In the genomic region with DNA sequence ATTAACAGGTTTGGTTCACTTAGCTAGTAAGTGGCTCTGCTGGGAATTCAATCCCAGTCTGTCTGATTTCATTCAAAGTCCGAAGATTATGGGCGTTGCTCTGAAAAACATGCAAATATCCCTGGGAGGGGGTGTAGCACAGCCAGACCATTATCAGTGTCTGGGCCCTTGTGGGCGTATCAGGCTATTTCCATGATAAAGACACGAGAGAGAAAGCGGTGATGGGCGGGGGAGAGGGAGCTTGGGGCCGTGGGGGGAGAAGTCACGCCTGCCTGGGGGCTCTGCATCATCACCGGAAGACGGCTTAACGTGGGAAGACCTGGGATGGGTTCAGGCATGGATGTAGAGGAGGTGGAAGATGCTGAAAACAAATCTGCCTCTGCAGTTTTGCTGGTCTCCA, we compare ENCODE assay signal across 11 cellular contexts. TPM values are rescaled to one million over a fixed set of nuclear protein-coding genes. Genes with fewer than 3 reads are reported as not detected.
DNase-seq lines count a peak whose midpoint lies in the region; ATAC-seq, FAIRE-seq and TF ChIP-seq lines count a peak whose summit lies in the region.
"Had no signal": no experiment of that assay in that cellular context is flagged by ENCODE, and none has a peak within 500 bp of the region (broad histone marks: within the 10 kb centered on the region; RNA-seq: fewer than 3 reads in every experiment).

No MANE protein-coding gene starts in this region.

- H3K4me1 ChIP-seq in left ventricle myocardium inferior, result peaks cover 98% of the 10 kb centered on the region
- H3K4me1 ChIP-seq in transverse colon, result peaks cover 66 to 91% (median 83%) of the 10 kb centered on the region in 4 donors
- H3K4me1 ChIP-seq in BE2C, result peaks cover 10% of the 10 kb centered on the region

- WGBS in transverse colon (ENCODE audit: low coverage in 1 of 2), 2 donors, result 20 to 66% methylated on average over 6 to 11 of the region's 11 CpGs

- in situ Hi-C loops in transverse colon (cut with MboI; ENCODE audit: low pct_ligation_motif_present in 1 of 4, low pct_unique_long_range_greater_than_20kb in 1 of 4, low sequenced_read_pairs in 3 of 4), result no loop called here

- ATAC-seq in left ventricle myocardium superior, result no peak
- ATAC-seq in GM21786 (IDR thresholded peaks at IDR 0.05; ENCODE audit: unreplicated experiment), result no peak

- H3K36me3 Mint-ChIP-seq in brain, result no peaks in the 10 kb centered on the region
- H3K36me3 Mint-ChIP-seq: naive B cell had no signal

- peaks cover 9% of the 10 kb centered on the region for H3K36me3 ChIP-seq in left ventricle myocardium inferior
- no peaks in the 10 kb centered on the region for H3K36me3 ChIP-seq in transverse colon
- no peaks in the 10 kb centered on the region for H3K36me3 ChIP-seq in BE2C
- H3K36me3 ChIP-seq: cardiac muscle cell had no signal

- peak overlapping the region in 4 of 5 experiments; percentile 64 to 85 (median 74) for H3K27ac Mint-ChIP-seq in brain

- H3K9me3 ChIP-seq in left ventricle myocardium inferior (replicated peaks) (no peaks in the 10 kb centered on the region), transverse colon (no peaks in the 10 kb centered on the region), BE2C (no peaks in the 10 kb centered on the region)

- no peak for DNase-seq in left ventricle myocardium inferior
- DNase-seq in left ventricle myocardium superior, result no peak
- peak; percentile 33 for DNase-seq in left kidney (ENCODE audit: low read depth, low spot score)
- DNase-seq in transverse colon, result no peak
- DNase-seq in BE2C, result no peak
- no peak for DNase-seq in RCC 7860 (ENCODE audit: low spot score)
- DNase-seq: naive B cell, NCI-H2081 treated with DMSO at 0.1 percent for 48 hours had no signal

- H3K4me3 Mint-ChIP-seq in brain, result peak overlapping the region in 3 of 5 experiments; percentile 38 to 54 (median 42)
- H3K4me3 Mint-ChIP-seq: naive B cell had no signal

- no peak overlapping the region for H3K4me3 ChIP-seq in left ventricle myocardium inferior
- no peak overlapping the region for H3K4me3 ChIP-seq in transverse colon
- no peak overlapping the region for H3K4me3 ChIP-seq in BE2C (ENCODE audit: low read depth, low read length)
- H3K4me3 ChIP-seq: cardiac muscle cell had no signal

- no peak for TF ChIP-seq POLR2A in transverse colon (IDR thresholded peaks at IDR 0.05)

- H3K27me3 ChIP-seq in left ventricle myocardium inferior (ENCODE audit: low read depth) (no peaks in the 10 kb centered on the region), transverse colon (no peaks in the 10 kb centered on the region), BE2C (no peaks in the 10 kb centered on the region)
- H3K27me3 ChIP-seq: cardiac muscle cell had no signal

- peaks cover 0 to 6% (median 0%) of the 10 kb centered on the region in 5 experiments for H3K9me3 Mint-ChIP-seq in brain
- H3K9me3 Mint-ChIP-seq: naive B cell had no signal

- peak overlapping the region; percentile 23 for H3K27ac ChIP-seq in left ventricle myocardium inferior (replicated peaks)
- H3K27ac ChIP-seq in transverse colon, result peak overlapping the region; percentile 70 to 93 (median 90)
- H3K27ac ChIP-seq: cardiac muscle cell had no signal

- no peaks in the 10 kb centered on the region for H3K27me3 Mint-ChIP-seq in brain
- H3K27me3 Mint-ChIP-seq: naive B cell had no signal

- H3K4me1 Mint-ChIP-seq in brain, result peaks cover 34% of the 10 kb centered on the region
- H3K4me1 Mint-ChIP-seq: naive B cell had no signal

- no peak for TF ChIP-seq EP300 in transverse colon (IDR thresholded peaks at IDR 0.05; ENCODE audit: low read depth)

- intact Hi-C loops in left ventricle myocardium inferior (cut with micrococcal nuclease) (no loop called here), left ventricle myocardium superior (cut with micrococcal nuclease) (no loop called here), transverse colon (cut with DNase I; ENCODE audit: low total_unique reads) (no loop called here)

- no peak for FAIRE-seq in RCC 7860 (lab: Jason Lieb, UNC)

- TF ChIP-seq CTCF in left ventricle myocardium inferior (IDR thresholded peaks at IDR 0.05; ENCODE audit: borderline replicate concordance), result no peak
- TF ChIP-seq CTCF in brain (conservative IDR thresholded peaks at IDR 0.05), result no peak
- no peak for TF ChIP-seq CTCF in transverse colon (IDR thresholded peaks at IDR 0.05)
- no peak for TF ChIP-seq CTCF in BE2C (IDR thresholded peaks at IDR 0.05; ENCODE audit: low read depth, low read length)

RNA-seq across cellular contexts. Expression of a gene that starts 25.8 kb away (rescaled TPM):
- 10.5 TPM for total RNA-seq in left ventricle myocardium inferior
- total RNA-seq in left ventricle myocardium superior, result 15.3 TPM
- 1.4 TPM for polyA plus RNA-seq in brain (ENCODE audit: insufficient read depth, low read depth, low replicate concordance)
- total RNA-seq in transverse colon, result 100 to 1,000 TPM in 1 of 4 donors, 10 to 100 TPM in 3; 10.7 to 107 (median 77.3) TPM
- polyA plus RNA-seq in BE2C (2012; ENCODE audit: insufficient read depth, insufficient read length, low read depth), result 0.28 TPM
